In the genomic region with DNA sequence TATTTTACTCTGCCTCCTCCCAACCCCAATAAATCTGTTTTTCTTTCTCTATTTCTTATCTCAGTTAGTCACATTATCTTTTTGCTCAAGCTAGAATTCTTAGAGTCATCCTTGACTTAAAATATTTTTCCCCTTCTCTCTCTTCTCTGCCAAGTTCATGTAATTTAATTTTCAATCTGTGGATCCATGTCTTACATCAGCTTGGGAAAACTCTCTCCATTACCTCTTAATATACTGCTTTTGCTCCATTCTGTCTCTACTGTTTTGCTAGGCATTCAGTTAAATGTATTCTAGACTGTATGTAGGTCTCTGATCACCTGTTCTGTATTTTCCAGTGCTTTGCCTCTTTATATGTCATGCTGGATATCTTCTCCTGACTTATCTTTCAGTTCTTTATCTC, we compare ENCODE assay signal across 4 cellular contexts. TPM values are rescaled to one million over a fixed set of nuclear protein-coding genes. Genes with fewer than 3 reads are reported as not detected.
"Had no signal": no experiment of that assay in that cellular context is flagged by ENCODE, and none has a peak within 500 bp of the region (broad histone marks: within the 10 kb centered on the region; RNA-seq: fewer than 3 reads in every experiment).

No MANE protein-coding gene starts in this region.

- ATAC-seq: GM12878 had no signal

- H3K4me3 ChIP-seq: GM12878 had no signal

- DNase-seq: GDM1, GF-D8 had no signal

RNA-seq across cellular contexts. Expression of gene NR1H4, which starts 51.0 kb away (rescaled TPM):
- total RNA-seq: G401, GM12878 had no signal
